In genomic region chr1:96366516-96366915, GRCh38 we compare ENCODE assay signal across 24 cellular contexts.
"Had no signal": no experiment of that assay in that cellular context is flagged by ENCODE, and none has a peak within 500 bp of the region (broad histone marks: within the 10 kb centered on the region; RNA-seq: fewer than 3 reads in every experiment).

No MANE protein-coding gene starts in this region.

- H3K4me3 ChIP-seq: ascending aorta, esophagus squamous epithelium, gastrocnemius medialis, spleen, thoracic aorta, upper lobe of right lung had no signal

- H3K27ac ChIP-seq: ascending aorta, esophagus squamous epithelium, gastrocnemius medialis, spleen, thoracic aorta, upper lobe of right lung had no signal

- H3K9me3 ChIP-seq: ascending aorta, esophagus squamous epithelium, gastrocnemius medialis, spleen, thoracic aorta, upper lobe of right lung had no signal

- H3K36me3 ChIP-seq: ascending aorta, esophagus squamous epithelium, gastrocnemius medialis, spleen, thoracic aorta, upper lobe of right lung had no signal

- ATAC-seq: activated naive CD8-positive, alpha-beta T cell treated with anti-CD3 and anti-CD28 coated beads, Interleukin-2, amount 50 U/mL, for 24 hours; activated T-cell treated with anti-CD3 and anti-CD28 coated beads, Interleukin-2, amount 50 U/mL, for 4 hours; gastrocnemius medialis; left lobe of liver; sciatic nerve; stimulated activated memory B cell treated with anti-CD40 and anti-IgM and Interleukin-4, amounts not matched to agents 10 μg/mL and 1 μg/mL and 100 μg/mL, for 72 hours; upper lobe of right lung had no signal

- DNase-seq: activated CD4-positive, alpha-beta T cell treated with anti-CD3 and anti-CD28 coated beads, Interleukin-2, amount 50 U/mL, for 1 hour; activated CD4-positive, CD25-positive, alpha-beta regulatory T cell treated with anti-CD3 and anti-CD28 coated beads, Interleukin-2, amount 50 U/mL, for 72 hours; activated CD8-positive, alpha-beta memory T cell treated with anti-CD3 and anti-CD28 coated beads, Interleukin-2, amount 50 U/mL, for 4 hours; activated naive CD4-positive, alpha-beta T cell treated with anti-CD3 and anti-CD28 coated beads for 36 hours; activated naive CD8-positive, alpha-beta T cell treated with anti-CD3 and anti-CD28 coated beads, Interleukin-2, amount 50 U/mL, for 24 hours; activated T-cell treated with anti-CD3 and anti-CD28 coated beads, Interleukin-2, amount 50 U/mL, for 4 hours; dermis blood vessel endothelial cell; effector memory CD4-positive, alpha-beta T cell; esophagus squamous epithelium; gastrocnemius medialis; head of caudate nucleus; kidney; midbrain; nephron progenitor cell; nucleus accumbens; spleen; stimulated activated CD4-positive, alpha-beta T cell treated with anti-CD3 and anti-CD28 coated beads, Interleukin-4, amount 100 ng/mL, for 4 hours; T1000; upper lobe of right lung had no signal

- H3K4me1 ChIP-seq: ascending aorta, gastrocnemius medialis, spleen, upper lobe of right lung had no signal

- H3K27me3 ChIP-seq: ascending aorta, esophagus squamous epithelium, gastrocnemius medialis, spleen, upper lobe of right lung had no signal
